In genomic region chr13:48772908-48773307, GRCh38 we compare ENCODE assay signal across 20 cellular contexts.
A peak's percentile ranks its signal among the peaks of the same experiment; 100 is the strongest.
DNase-seq lines count a peak whose midpoint lies in the region; ATAC-seq and TF ChIP-seq lines count a peak whose summit lies in the region.
"Had no signal": no experiment of that assay in that cellular context is flagged by ENCODE, and none has a peak within 500 bp of the region (broad histone marks: within the 10 kb centered on the region; RNA-seq: fewer than 3 reads in every experiment).

No MANE protein-coding gene starts in this region.

- no peaks in the 10 kb centered on the region for H4K20me1 ChIP-seq in DND-41 (ENCODE audit: insufficient read depth, low read length)
- H4K20me1 ChIP-seq in IMR-90 (ENCODE audit: insufficient read depth, low read length), result no peaks in the 10 kb centered on the region
- H4K20me1 ChIP-seq: BLaER1 treated with 17β-estradiol and CSF1 and Interleukin-3, amounts not matched to agents 10 nM and 100 nM had no signal

- no peak overlapping the region for H2BK120ac ChIP-seq in IMR-90 (ENCODE audit: low read depth, low read length)

- H3K4me1 ChIP-seq in DND-41 (ENCODE audit: insufficient read depth, low read length) (peaks cover 28% of the 10 kb centered on the region), IMR-90 (ENCODE audit: control insufficient read depth, insufficient read depth, low read length) (peaks cover 20% of the 10 kb centered on the region)
- H3K4me1 ChIP-seq: A549, Caco-2 had no signal

- no peak overlapping the region for H4K91ac ChIP-seq in IMR-90 (ENCODE audit: insufficient read depth, low read depth, low read length)

- WGBS in IMR-90 (ENCODE audit: extremely low coverage in 2 of 2, insufficient read length in 1 of 2), 2 experiments, result 29% methylated on average over 1 of the region's 1 CpG; no CpG with 5 or more reads in 1 of the 2 experiments

- H2BK15ac ChIP-seq in IMR-90 (ENCODE audit: low read depth, low read length), result no peak overlapping the region

- H2AFZ ChIP-seq in DND-41 (ENCODE audit: low read depth, low read length) (no peak overlapping the region), IMR-90 (replicated peaks; ENCODE audit: low read length, poor library complexity) (no peak overlapping the region)

- H3K14ac ChIP-seq in IMR-90 (replicated peaks; ENCODE audit: low read depth, low read length), result no peak overlapping the region

- 0 out of 2 replicates have a peak overlapping the region, but pooled peaks have one; percentile 42 for H4K5ac ChIP-seq in IMR-90 (ENCODE audit: low read depth, low read length)

- H2AK5ac ChIP-seq in IMR-90 (ENCODE audit: low read depth, low read length), result no peak overlapping the region

- H3K9me3 ChIP-seq in DND-41 (ENCODE audit: insufficient read depth, low read length, severe bottlenecking) (peaks cover 7% of the 10 kb centered on the region), IMR-90 (ENCODE audit: control insufficient read depth, insufficient read depth, low read length) (no peaks in the 10 kb centered on the region)
- H3K9me3 ChIP-seq: A549, Caco-2 had no signal

- no peak overlapping the region for H3K4ac ChIP-seq in IMR-90 (ENCODE audit: low read depth, low read length)

- CTCF ChIA-PET in IMR-90 (lab: Yijun Ruan, JAX), result no interaction called here

- in situ Hi-C loops in IMR-90 (cut with MboI; ENCODE audit: low sequenced_read_pairs), result no loop called here

- intact Hi-C loops in IMR-90 (cut with micrococcal nuclease), result loop anchor here (10.0 kb wide), 1 partner anchor 342 kb away; no protein-coding TSS in a partner anchor
- intact Hi-C loops in Right ventricle myocardium superior (cut with DNase I), result no loop called here

- peak overlapping the region; percentile 35 for H3K18ac ChIP-seq in IMR-90 (ENCODE audit: low read depth, low read length)

- H3K4me3 ChIP-seq in DND-41 (ENCODE audit: low read depth in 1 of 2, low read length in 2 of 2) (no peak overlapping the region), IMR-90 (ENCODE audit: insufficient read depth, low read depth, low read length) (no peak overlapping the region)
- H3K4me3 ChIP-seq: A549; BLaER1 treated with 17β-estradiol and CSF1 and Interleukin-3, amounts not matched to agents 10 nM and 100 nM; GM12878 had no signal

- H2AK9ac ChIP-seq in IMR-90 (replicated peaks; ENCODE audit: low read depth, low read length, poor library complexity), result no peak overlapping the region

- no peak for TF ChIP-seq RAD21 in IMR-90 (IDR thresholded peaks at IDR 0.05; ENCODE audit: low read length)

- TF ChIP-seq CTCF in DND-41 (IDR thresholded peaks at IDR 0.05; ENCODE audit: borderline replicate concordance, extremely low read depth, low read length, poor library complexity, severe bottlenecking) (no peak), IMR-90 (conservative IDR thresholded peaks at IDR 0.05; ENCODE audit: low read depth, low read length) (no peak)

- H3K9ac ChIP-seq in DND-41 (ENCODE audit: low read depth, low read length), result no peak overlapping the region
- H3K9ac ChIP-seq in IMR-90 (ENCODE audit: low read depth, low read length), result no peak overlapping the region
- H3K9ac ChIP-seq: BLaER1 treated with 17β-estradiol and CSF1 and Interleukin-3, amounts not matched to agents 10 nM and 100 nM had no signal

- no peak overlapping the region for H3K56ac ChIP-seq in IMR-90 (ENCODE audit: extremely low read depth, insufficient read depth, low read length)

- TF ChIP-seq POLR2A in IMR-90 (IDR thresholded peaks at IDR 0.05; ENCODE audit: low read depth, low read length) (no peak), erythroblast (IDR thresholded peaks at IDR 0.05; ENCODE audit: low read length) (no peak)

- H3K9me1 ChIP-seq in IMR-90 (ENCODE audit: insufficient read depth, low read length), result peaks cover 6% of the 10 kb centered on the region

- H3K4me2 ChIP-seq in DND-41 (ENCODE audit: insufficient read depth, low read length) (no peak overlapping the region), IMR-90 (ENCODE audit: low read depth, low read length) (no peak overlapping the region)
- H3K4me2 ChIP-seq: A549 had no signal

- dilution Hi-C loops in IMR-90 (cut with HindIII; ENCODE audit: low sequenced_read_pairs, unreplicated experiment), result no loop called here

- H2BK20ac ChIP-seq in IMR-90 (ENCODE audit: low read depth, low read length), result no peak overlapping the region

- POLR2A ChIA-PET in IMR-90 (lab: Charles Lee; ENCODE audit: unreplicated experiment), result no interaction called here

- DNase-seq in NCI-H2227 (lab: John Stamatoyannopoulos, UW; ENCODE audit: unreplicated experiment) (peak; percentile 5), NCI-H2227 treated with DMSO at 0.1 percent for 48 hours (lab: John Stamatoyannopoulos, UW) (no peak), DND-41 (peak; percentile 32), IMR-90 (no peak), erythroblast (lab: John Stamatoyannopoulos, UW) (no peak), activated gamma-delta T cell treated with Interleukin-2 at 50 U/mL for 16 hours (no peak), Right ventricle myocardium superior (no peak)
- peak; percentile 8 for DNase-seq in central memory CD4-positive, alpha-beta T cell
- DNase-seq: AML-193; Caco-2; Calu3; CD4-positive, alpha-beta T cell; CD8-positive, alpha-beta T cell; DMS79 treated with DMSO at 0.1 percent for 48 hours; GDM1 had no signal

- no peaks in the 10 kb centered on the region for H3K79me1 ChIP-seq in IMR-90 (ENCODE audit: low read depth in 1 of 2, low read length in 2 of 2)

- H3K27ac ChIP-seq in DND-41 (ENCODE audit: low read length) (no peak overlapping the region), IMR-90 (ENCODE audit: insufficient read depth, low read length) (no peak overlapping the region)
- H3K27ac ChIP-seq: 22Rv1; A549; BLaER1 treated with 17β-estradiol and CSF1 and Interleukin-3, amounts not matched to agents 10 nM and 100 nM; C4-2B had no signal

- H3K23ac ChIP-seq in IMR-90 (ENCODE audit: low read depth, low read length), result no peak overlapping the region

- H3K79me2 ChIP-seq in DND-41 (ENCODE audit: insufficient read depth, low read length), result no peaks in the 10 kb centered on the region

- ATAC-seq in DND-41 (ENCODE audit: insufficient read depth, low read depth) (peak; percentile 66), IMR-90 (ENCODE audit: low read depth) (no peak), Right ventricle myocardium superior (ENCODE audit: poor library complexity) (no peak)
- ATAC-seq: A549; CD8-positive, alpha-beta T cell; GM12878 had no signal

- BruUV-seq in IMR-90 (replicated peaks; lab: Mats Ljungman, UMichigan), result no TSS peak

- no peak overlapping the region for H2BK5ac ChIP-seq in IMR-90 (ENCODE audit: low read depth, low read length, poor library complexity, severe bottlenecking)

- H3K27me3 ChIP-seq in DND-41 (ENCODE audit: insufficient read depth, low read length, poor library complexity) (no peaks in the 10 kb centered on the region), IMR-90 (ENCODE audit: control insufficient read depth, insufficient read depth, low read length) (no peaks in the 10 kb centered on the region)
- H3K27me3 ChIP-seq: BLaER1 treated with 17β-estradiol and CSF1 and Interleukin-3, amounts not matched to agents 10 nM and 100 nM had no signal

- H3K36me3 ChIP-seq in DND-41 (ENCODE audit: insufficient read depth, low read length) (no peaks in the 10 kb centered on the region), IMR-90 (ENCODE audit: control insufficient read depth, insufficient read depth, low read length) (no peaks in the 10 kb centered on the region)
- H3K36me3 ChIP-seq: BLaER1 treated with 17β-estradiol and CSF1 and Interleukin-3, amounts not matched to agents 10 nM and 100 nM had no signal

- no peak overlapping the region for H4K8ac ChIP-seq in IMR-90 (ENCODE audit: low read depth in 2 of 2, low read length in 2 of 2)

TF ChIP-seq in IMR-90, 13 proteins besides CTCF, POLR2A, EP300 and RAD21:
- no peak for TF ChIP-seq MXI1 (IDR thresholded peaks at IDR 0.05; ENCODE audit: borderline replicate concordance, low read depth, low read length)
- TF ChIP-seq MAZ (IDR thresholded peaks at IDR 0.05; ENCODE audit: borderline replicate concordance, low read depth, low read length), result no peak
- TF ChIP-seq MAFK (IDR thresholded peaks at IDR 0.05; ENCODE audit: low read depth, low read length), result no peak
- no peak for TF ChIP-seq SMC3 (IDR thresholded peaks at IDR 0.05; ENCODE audit: low read depth, low read length)
- no peak for TF ChIP-seq RCOR1 (IDR thresholded peaks at IDR 0.05; ENCODE audit: insufficient replicate concordance, low read length)
- TF ChIP-seq ELK1 (IDR thresholded peaks at IDR 0.05; ENCODE audit: borderline replicate concordance, low read depth, low read length), result no peak
- no peak for TF ChIP-seq CEBPB (IDR thresholded peaks at IDR 0.05; ENCODE audit: low read depth, low read length)
- no peak for TF ChIP-seq FOS (IDR thresholded peaks at IDR 0.05; ENCODE audit: low read depth, low read length)
TF ChIP-seq in IMR-90: peak in this region for 0.

Comparison
In these comparisons a context has a peak if more than half of its experiments do, and no peak if none do; other contexts are left out.
1. DNase-seq: peak in NCI-H2227 (single experiment), DND-41 (single experiment) and central memory CD4-positive, alpha-beta T cell (single experiment); none in NCI-H2227 treated with DMSO at 0.1 percent for 48 hours (single experiment), IMR-90 (single experiment), erythroblast (0 of 2), activated gamma-delta T cell treated with Interleukin-2 at 50 U/mL for 16 hours (single experiment) and Right ventricle myocardium superior (single experiment).